Comparison of ENCODE assay signal across 8 cellular contexts in the genomic region with DNA sequence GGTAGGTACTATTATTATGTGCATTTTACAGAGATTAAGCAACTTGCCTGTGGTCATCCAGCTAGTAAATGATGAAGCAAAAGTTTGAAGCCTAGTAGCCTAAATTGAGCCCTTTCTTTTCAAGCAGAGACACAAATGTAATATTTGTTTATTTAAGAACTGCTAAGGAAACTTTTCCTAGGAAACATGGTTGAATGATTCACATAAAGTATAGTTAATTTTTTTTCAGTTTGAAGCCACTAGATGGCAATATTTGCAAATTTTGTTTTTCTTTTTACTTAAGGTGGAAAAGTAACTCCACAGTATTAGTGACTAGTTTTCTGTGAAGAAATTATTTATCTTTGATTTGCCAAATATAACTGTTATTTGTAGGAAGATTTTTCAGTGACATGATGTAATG. TPM values are rescaled to one million over a fixed set of nuclear protein-coding genes. Genes with fewer than 3 reads are reported as not detected.
A peak's percentile ranks its signal among the peaks of the same experiment; 100 is the strongest.
DNase-seq lines count a peak whose midpoint lies in the region; ATAC-seq and TF ChIP-seq lines count a peak whose summit lies in the region.

No MANE protein-coding gene starts in this region.

- no peak overlapping the region for H3K4me3 Mint-ChIP-seq in activated naive CD4-positive, alpha-beta T cell treated with anti-CD3 and anti-CD28 coated beads for 36 hours

- no peaks in the 10 kb centered on the region for H3K4me1 Mint-ChIP-seq in activated naive CD4-positive, alpha-beta T cell treated with anti-CD3 and anti-CD28 coated beads for 36 hours (ENCODE audit: low read depth)

- H3K27me3 ChIP-seq in AG04450 (ENCODE audit: control insufficient read depth, insufficient read depth, low read length) = no peaks in the 10 kb centered on the region
- no peaks in the 10 kb centered on the region for H3K27me3 ChIP-seq in RWPE2 (ENCODE audit: insufficient read depth, poor library complexity, severe bottlenecking)

- no peaks in the 10 kb centered on the region for H3K9me3 Mint-ChIP-seq in activated naive CD4-positive, alpha-beta T cell treated with anti-CD3 and anti-CD28 coated beads for 36 hours

- ATAC-seq in RWPE2 (ENCODE audit: low read depth) = no peak
- no peak for ATAC-seq in omental fat pad (ENCODE audit: low FRiP score)

- H3K36me3 ChIP-seq in RWPE2 (ENCODE audit: low read depth) = no peaks in the 10 kb centered on the region

- no peaks in the 10 kb centered on the region for H3K36me3 Mint-ChIP-seq in activated naive CD4-positive, alpha-beta T cell treated with anti-CD3 and anti-CD28 coated beads for 36 hours (ENCODE audit: low read depth)

- DNase-seq in AG04450 (ENCODE audit: low read depth, low spot score) (peak; percentile 42), H4 (ENCODE audit: low spot score) (peak; percentile 33), RWPE2 (ENCODE audit: low spot score) (no peak), hepatic stellate cell (ENCODE audit: low spot score) (peak; percentile 24), NCI-H2081 treated with DMSO at 0.1 percent for 48 hours (lab: John Stamatoyannopoulos, UW) (no peak), omental fat pad (ENCODE audit: low spot score) (no peak)
- DNase-seq in activated effector memory CD4-positive, alpha-beta T cell treated with anti-CD3 and anti-CD28 coated beads, Interleukin-2, amount 50 U/mL, for 16 hours = no peak
- no peak for DNase-seq in activated naive CD4-positive, alpha-beta T cell treated with anti-CD3 and anti-CD28 coated beads for 36 hours

- POLR2A ChIA-PET in AG04450 (lab: Yijun Ruan, JAX) = interaction anchor here (1.2 kb wide), 1 partner anchor 52 kb away, joined by 6 read pairs; the partner anchor contains the start of gene ANKRD17

- H3K4me3 ChIP-seq in AG04450 (ENCODE audit: low read depth, low read length) (no peak overlapping the region), RWPE2 (ENCODE audit: severe bottlenecking) (no peak overlapping the region)

- intact Hi-C loops in activated naive CD4-positive, alpha-beta T cell treated with anti-CD3 and anti-CD28 coated beads for 36 hours (cut with micrococcal nuclease) = loop anchor here (1.0 to 2.0 kb wide), 3 partner anchors 135 to 823 kb away; no protein-coding TSS in a partner anchor

- TF ChIP-seq CTCF in AG04450 (IDR thresholded peaks at IDR 0.05; ENCODE audit: low read depth, low read length) (peak; percentile 40), RWPE2 (IDR thresholded peaks at IDR 0.05; ENCODE audit: poor library complexity, severe bottlenecking) (peak; percentile 77), omental fat pad (IDR thresholded peaks at IDR 0.05) (no peak)

- no peaks in the 10 kb centered on the region for H3K27me3 Mint-ChIP-seq in activated naive CD4-positive, alpha-beta T cell treated with anti-CD3 and anti-CD28 coated beads for 36 hours (ENCODE audit: low read depth)

- peaks cover 7% of the 10 kb centered on the region for H3K4me1 ChIP-seq in RWPE2 (ENCODE audit: insufficient read depth, poor library complexity, severe bottlenecking)

- H3K9me3 ChIP-seq in AG04450 (ENCODE audit: control insufficient read depth, insufficient read depth, low read length) (peaks cover 4% of the 10 kb centered on the region; the same call in 1 of the 2 replicates), RWPE2 (ENCODE audit: severe bottlenecking) (no peaks in the 10 kb centered on the region)

- no peak overlapping the region for H3K27ac Mint-ChIP-seq in activated naive CD4-positive, alpha-beta T cell treated with anti-CD3 and anti-CD28 coated beads for 36 hours

- H3K27ac ChIP-seq in AG04450 (ENCODE audit: low read depth, low read length) (no peak overlapping the region), RWPE2 (ENCODE audit: poor library complexity, severe bottlenecking) (no peak overlapping the region)

- CTCF ChIA-PET in AG04450 (lab: Charles Lee) = interaction anchor here (0.7 to 4.7 kb wide), 9 partner anchors 9 to 822 kb away, joined by 3 to 40 read pairs (median 6); partner anchors contain the start of gene ANKRD17
- CTCF ChIA-PET in activated naive CD4-positive, alpha-beta T cell treated with anti-CD3 and anti-CD28 coated beads for 36 hours (lab: Charles Lee) = interaction anchor here (0.6 to 4.2 kb wide), 7 partner anchors 39 to 1362 kb away, joined by 3 to 24 read pairs (median 5); no protein-coding TSS in a partner anchor

RNA-seq across cellular contexts. Expression of gene ANKRD17, which starts 52.8 kb away (rescaled TPM):
- 58.2 and 71.1 TPM in 2 replicates for polyA plus RNA-seq in AG04450 (2011; rRNA removed)
- 114 and 146 TPM in 2 replicates for polyA minus RNA-seq in AG04450 (2011; rRNA and poly(A)+ RNA removed)
- total RNA-seq in H4 (2014; rRNA removed; shearing (Covaris generic)) = 31.6 and 33.1 TPM in 2 replicates
- 10 to 100 TPM; 42.3 to 44.2 TPM for total RNA-seq in activated naive CD4-positive, alpha-beta T cell treated with anti-CD3 and anti-CD28 coated beads for 36 hours
- total RNA-seq in omental fat pad = 10 to 100 TPM; 56.2 to 80.2 (median 60.2) TPM

Comparison
In these comparisons a context has a peak if more than half of its experiments do, and no peak if none do; other contexts are left out.
1. DNase-seq: peak in AG04450 (single experiment), H4 (single experiment) and hepatic stellate cell (single experiment); none in RWPE2 (single experiment), NCI-H2081 treated with DMSO at 0.1 percent for 48 hours (single experiment), activated effector memory CD4-positive, alpha-beta T cell treated with anti-CD3 and anti-CD28 coated beads, Interleukin-2, amount 50 U/mL, for 16 hours (single experiment), activated naive CD4-positive, alpha-beta T cell treated with anti-CD3 and anti-CD28 coated beads for 36 hours (single experiment) and omental fat pad (single experiment).
2. CTCF ChIP-seq: peak in AG04450 (single experiment) and RWPE2 (single experiment); none in omental fat pad (0 of 3).